In the genomic region with DNA sequence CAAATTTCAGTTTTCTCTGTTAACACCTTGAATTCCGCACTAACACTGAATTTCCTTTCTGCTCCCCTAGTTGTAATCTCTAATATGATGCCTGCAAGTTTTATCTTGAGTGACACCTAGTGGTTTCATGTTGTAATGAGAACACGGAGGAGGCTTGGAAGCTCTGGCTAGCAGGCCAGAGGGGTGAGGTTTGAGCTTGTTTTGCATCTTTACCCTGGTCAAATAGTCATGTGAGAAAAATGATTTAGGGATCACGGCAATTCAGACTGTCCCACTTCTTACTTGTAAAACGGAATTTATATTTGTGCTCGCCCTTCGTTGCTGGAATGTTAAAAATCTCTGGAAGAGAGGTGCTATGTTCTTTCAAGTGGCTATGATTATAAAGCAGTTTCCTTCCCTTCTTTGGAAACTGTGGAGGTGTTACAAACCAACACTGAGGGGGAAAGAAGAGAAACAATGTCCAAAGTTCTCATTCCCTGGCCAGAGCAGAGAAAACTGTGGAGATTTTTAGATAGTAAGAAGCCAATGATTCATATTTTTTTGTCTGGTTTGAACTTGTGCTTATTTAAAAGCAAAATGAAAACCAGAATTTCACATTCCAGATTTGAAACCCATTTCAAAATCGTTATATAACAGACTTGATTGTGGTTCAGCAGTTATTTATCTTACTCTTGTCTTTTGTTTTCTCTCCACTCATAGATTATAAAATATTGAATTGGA, we compare ENCODE assay signal across 1 cellular context.
TF ChIP-seq lines count a peak whose summit lies in the region.

No MANE protein-coding gene starts in this region.

TF ChIP-seq in HCT116, 20 proteins besides CTCF, POLR2A, EP300 and RAD21 (continued from another document):
- TF ChIP-seq, protein P1, sequence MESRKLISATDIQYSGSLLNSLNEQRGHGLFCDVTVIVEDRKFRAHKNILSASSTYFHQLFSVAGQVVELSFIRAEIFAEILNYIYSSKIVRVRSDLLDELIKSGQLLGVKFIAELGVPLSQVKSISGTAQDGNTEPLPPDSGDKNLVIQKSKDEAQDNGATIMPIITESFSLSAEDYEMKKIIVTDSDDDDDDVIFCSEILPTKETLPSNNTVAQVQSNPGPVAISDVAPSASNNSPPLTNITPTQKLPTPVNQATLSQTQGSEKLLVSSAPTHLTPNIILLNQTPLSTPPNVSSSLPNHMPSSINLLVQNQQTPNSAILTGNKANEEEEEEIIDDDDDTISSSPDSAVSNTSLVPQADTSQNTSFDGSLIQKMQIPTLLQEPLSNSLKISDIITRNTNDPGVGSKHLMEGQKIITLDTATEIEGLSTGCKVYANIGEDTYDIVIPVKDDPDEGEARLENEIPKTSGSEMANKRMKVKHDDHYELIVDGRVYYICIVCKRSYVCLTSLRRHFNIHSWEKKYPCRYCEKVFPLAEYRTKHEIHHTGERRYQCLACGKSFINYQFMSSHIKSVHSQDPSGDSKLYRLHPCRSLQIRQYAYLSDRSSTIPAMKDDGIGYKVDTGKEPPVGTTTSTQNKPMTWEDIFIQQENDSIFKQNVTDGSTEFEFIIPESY (IDR thresholded peaks at IDR 0.05; ENCODE audit: extremely low read depth, insufficient replicate concordance, low read length) = no peak
- TF ChIP-seq, protein P2, sequence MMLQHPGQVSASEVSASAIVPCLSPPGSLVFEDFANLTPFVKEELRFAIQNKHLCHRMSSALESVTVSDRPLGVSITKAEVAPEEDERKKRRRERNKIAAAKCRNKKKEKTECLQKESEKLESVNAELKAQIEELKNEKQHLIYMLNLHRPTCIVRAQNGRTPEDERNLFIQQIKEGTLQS (IDR thresholded peaks at IDR 0.05) = no peak
- no peak for TF ChIP-seq ELF1 (IDR thresholded peaks at IDR 0.05; ENCODE audit: borderline replicate concordance, low read depth)
- no peak for TF ChIP-seq CBX3 (IDR thresholded peaks at IDR 0.05; ENCODE audit: low read depth)
- no peak for TF ChIP-seq ZNF274 (IDR thresholded peaks at IDR 0.05; ENCODE audit: low read depth, low read length)
TF ChIP-seq in HCT116: peak in this region for 0.
